In genomic region chr20:64242003-64242796, GRCh38 we compare ENCODE assay signal across 1 cellular context.
A peak's percentile ranks its signal among the peaks of the same experiment; 100 is the strongest.
TF ChIP-seq lines count a peak whose summit lies in the region.

No MANE protein-coding gene starts in this region.

TF ChIP-seq in HepG2, 621 proteins besides CTCF, POLR2A, EP300 and RAD21 (continued from another document):
- TF ChIP-seq HOMEZ (CRISPR knock-in tag; IDR thresholded peaks at IDR 0.05; ENCODE audit: low read depth) (no peak), SMAD9 (CRISPR knock-in tag; IDR thresholded peaks at IDR 0.05) (0 out of 2 replicates have a peak, but pooled peaks have one; percentile 14), ATF7-NPFF (CRISPR knock-in tag; IDR thresholded peaks at IDR 0.05; ENCODE audit: low read depth) (no peak), MTA1 (CRISPR knock-in tag; IDR thresholded peaks at IDR 0.05; ENCODE audit: borderline replicate concordance) (peak; percentile 48; the same call in 1 of the 2 replicates), SKIL (CRISPR knock-in tag; IDR thresholded peaks at IDR 0.05; ENCODE audit: borderline replicate concordance) (peak; percentile 57; the same call in 1 of the 2 replicates), ZNF556 (CRISPR knock-in tag; IDR thresholded peaks at IDR 0.05; ENCODE audit: borderline replicate concordance) (peak; percentile 2; the same call in 1 of the 2 replicates), ZNF737 (CRISPR knock-in tag; IDR thresholded peaks at IDR 0.05; ENCODE audit: borderline replicate concordance) (no peak), ZNF687 (CRISPR knock-in tag; IDR thresholded peaks at IDR 0.05) (peak; percentile 56), NKX3-1 (CRISPR knock-in tag; IDR thresholded peaks at IDR 0.05) (0 out of 2 replicates have a peak, but pooled peaks have one; percentile 9), ZNF713 (CRISPR knock-in tag; IDR thresholded peaks at IDR 0.05) (no peak), SMYD3 (CRISPR knock-in tag; IDR thresholded peaks at IDR 0.05) (0 out of 2 replicates have a peak, but pooled peaks have one; percentile 31), ZNF768 (CRISPR knock-in tag; IDR thresholded peaks at IDR 0.05) (peak; percentile 62; the same call in 1 of the 2 replicates), ZNF232 (CRISPR knock-in tag; IDR thresholded peaks at IDR 0.05; ENCODE audit: borderline replicate concordance) (0 out of 2 replicates have a peak, but pooled peaks have one; percentile 13), JUND (CRISPR knock-in tag; IDR thresholded peaks at IDR 0.05) (0 out of 2 replicates have a peak, but pooled peaks have one; percentile 19), FOXA3 (CRISPR knock-in tag; IDR thresholded peaks at IDR 0.05) (no peak), KMT2A (CRISPR knock-in tag; IDR thresholded peaks at IDR 0.05) (0 out of 2 replicates have a peak, but pooled peaks have one; percentile 5), ZNF44 (CRISPR knock-in tag; IDR thresholded peaks at IDR 0.05) (0 out of 2 replicates have a peak, but pooled peaks have one; percentile 8), E2F5 (CRISPR knock-in tag; conservative IDR thresholded peaks at IDR 0.05) (peak; percentile 39; the same call in 1 of the 2 replicates), GATAD2A (CRISPR knock-in tag; IDR thresholded peaks at IDR 0.05) (no peak), ZNF274 (CRISPR knock-in tag; IDR thresholded peaks at IDR 0.05) (no peak), SPEN (CRISPR knock-in tag; IDR thresholded peaks at IDR 0.05; ENCODE audit: low read depth) (peak; percentile 32), KDM5B (CRISPR knock-in tag; IDR thresholded peaks at IDR 0.05; ENCODE audit: borderline replicate concordance) (0 out of 2 replicates have a peak, but pooled peaks have one; percentile 66), ZNF569 (CRISPR knock-in tag; IDR thresholded peaks at IDR 0.05; ENCODE audit: borderline replicate concordance) (0 out of 2 replicates have a peak, but pooled peaks have one; percentile 18)
- TF ChIP-seq, protein P1, sequence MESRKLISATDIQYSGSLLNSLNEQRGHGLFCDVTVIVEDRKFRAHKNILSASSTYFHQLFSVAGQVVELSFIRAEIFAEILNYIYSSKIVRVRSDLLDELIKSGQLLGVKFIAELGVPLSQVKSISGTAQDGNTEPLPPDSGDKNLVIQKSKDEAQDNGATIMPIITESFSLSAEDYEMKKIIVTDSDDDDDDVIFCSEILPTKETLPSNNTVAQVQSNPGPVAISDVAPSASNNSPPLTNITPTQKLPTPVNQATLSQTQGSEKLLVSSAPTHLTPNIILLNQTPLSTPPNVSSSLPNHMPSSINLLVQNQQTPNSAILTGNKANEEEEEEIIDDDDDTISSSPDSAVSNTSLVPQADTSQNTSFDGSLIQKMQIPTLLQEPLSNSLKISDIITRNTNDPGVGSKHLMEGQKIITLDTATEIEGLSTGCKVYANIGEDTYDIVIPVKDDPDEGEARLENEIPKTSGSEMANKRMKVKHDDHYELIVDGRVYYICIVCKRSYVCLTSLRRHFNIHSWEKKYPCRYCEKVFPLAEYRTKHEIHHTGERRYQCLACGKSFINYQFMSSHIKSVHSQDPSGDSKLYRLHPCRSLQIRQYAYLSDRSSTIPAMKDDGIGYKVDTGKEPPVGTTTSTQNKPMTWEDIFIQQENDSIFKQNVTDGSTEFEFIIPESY (CRISPR knock-in tag; IDR thresholded peaks at IDR 0.05): peak; percentile 84
- TF ChIP-seq, protein P2, sequence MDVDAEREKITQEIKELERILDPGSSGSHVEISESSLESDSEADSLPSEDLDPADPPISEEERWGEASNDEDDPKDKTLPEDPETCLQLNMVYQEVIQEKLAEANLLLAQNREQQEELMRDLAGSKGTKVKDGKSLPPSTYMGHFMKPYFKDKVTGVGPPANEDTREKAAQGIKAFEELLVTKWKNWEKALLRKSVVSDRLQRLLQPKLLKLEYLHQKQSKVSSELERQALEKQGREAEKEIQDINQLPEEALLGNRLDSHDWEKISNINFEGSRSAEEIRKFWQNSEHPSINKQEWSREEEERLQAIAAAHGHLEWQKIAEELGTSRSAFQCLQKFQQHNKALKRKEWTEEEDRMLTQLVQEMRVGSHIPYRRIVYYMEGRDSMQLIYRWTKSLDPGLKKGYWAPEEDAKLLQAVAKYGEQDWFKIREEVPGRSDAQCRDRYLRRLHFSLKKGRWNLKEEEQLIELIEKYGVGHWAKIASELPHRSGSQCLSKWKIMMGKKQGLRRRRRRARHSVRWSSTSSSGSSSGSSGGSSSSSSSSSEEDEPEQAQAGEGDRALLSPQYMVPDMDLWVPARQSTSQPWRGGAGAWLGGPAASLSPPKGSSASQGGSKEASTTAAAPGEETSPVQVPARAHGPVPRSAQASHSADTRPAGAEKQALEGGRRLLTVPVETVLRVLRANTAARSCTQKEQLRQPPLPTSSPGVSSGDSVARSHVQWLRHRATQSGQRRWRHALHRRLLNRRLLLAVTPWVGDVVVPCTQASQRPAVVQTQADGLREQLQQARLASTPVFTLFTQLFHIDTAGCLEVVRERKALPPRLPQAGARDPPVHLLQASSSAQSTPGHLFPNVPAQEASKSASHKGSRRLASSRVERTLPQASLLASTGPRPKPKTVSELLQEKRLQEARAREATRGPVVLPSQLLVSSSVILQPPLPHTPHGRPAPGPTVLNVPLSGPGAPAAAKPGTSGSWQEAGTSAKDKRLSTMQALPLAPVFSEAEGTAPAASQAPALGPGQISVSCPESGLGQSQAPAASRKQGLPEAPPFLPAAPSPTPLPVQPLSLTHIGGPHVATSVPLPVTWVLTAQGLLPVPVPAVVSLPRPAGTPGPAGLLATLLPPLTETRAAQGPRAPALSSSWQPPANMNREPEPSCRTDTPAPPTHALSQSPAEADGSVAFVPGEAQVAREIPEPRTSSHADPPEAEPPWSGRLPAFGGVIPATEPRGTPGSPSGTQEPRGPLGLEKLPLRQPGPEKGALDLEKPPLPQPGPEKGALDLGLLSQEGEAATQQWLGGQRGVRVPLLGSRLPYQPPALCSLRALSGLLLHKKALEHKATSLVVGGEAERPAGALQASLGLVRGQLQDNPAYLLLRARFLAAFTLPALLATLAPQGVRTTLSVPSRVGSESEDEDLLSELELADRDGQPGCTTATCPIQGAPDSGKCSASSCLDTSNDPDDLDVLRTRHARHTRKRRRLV (CRISPR knock-in tag; IDR thresholded peaks at IDR 0.05): peak; percentile 94
- TF ChIP-seq, protein P3, sequence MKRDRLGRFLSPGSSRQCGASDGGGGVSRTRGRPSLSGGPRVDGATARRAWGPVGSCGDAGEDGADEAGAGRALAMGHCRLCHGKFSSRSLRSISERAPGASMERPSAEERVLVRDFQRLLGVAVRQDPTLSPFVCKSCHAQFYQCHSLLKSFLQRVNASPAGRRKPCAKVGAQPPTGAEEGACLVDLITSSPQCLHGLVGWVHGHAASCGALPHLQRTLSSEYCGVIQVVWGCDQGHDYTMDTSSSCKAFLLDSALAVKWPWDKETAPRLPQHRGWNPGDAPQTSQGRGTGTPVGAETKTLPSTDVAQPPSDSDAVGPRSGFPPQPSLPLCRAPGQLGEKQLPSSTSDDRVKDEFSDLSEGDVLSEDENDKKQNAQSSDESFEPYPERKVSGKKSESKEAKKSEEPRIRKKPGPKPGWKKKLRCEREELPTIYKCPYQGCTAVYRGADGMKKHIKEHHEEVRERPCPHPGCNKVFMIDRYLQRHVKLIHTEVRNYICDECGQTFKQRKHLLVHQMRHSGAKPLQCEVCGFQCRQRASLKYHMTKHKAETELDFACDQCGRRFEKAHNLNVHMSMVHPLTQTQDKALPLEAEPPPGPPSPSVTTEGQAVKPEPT (CRISPR knock-in tag; IDR thresholded peaks at IDR 0.05; ENCODE audit: low read depth): 0 out of 2 replicates have a peak, but pooled peaks have one; percentile 48
- TF ChIP-seq, protein P4, sequence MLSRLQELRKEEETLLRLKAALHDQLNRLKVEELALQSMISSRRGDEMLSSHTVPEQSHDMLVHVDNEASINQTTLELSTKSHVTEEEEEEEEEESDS (CRISPR knock-in tag; IDR thresholded peaks at IDR 0.05; ENCODE audit: borderline replicate concordance): 0 out of 2 replicates have a peak, but pooled peaks have one; percentile 91
